Comparison of ENCODE assay signal across 1 cellular context in the genomic region with DNA sequence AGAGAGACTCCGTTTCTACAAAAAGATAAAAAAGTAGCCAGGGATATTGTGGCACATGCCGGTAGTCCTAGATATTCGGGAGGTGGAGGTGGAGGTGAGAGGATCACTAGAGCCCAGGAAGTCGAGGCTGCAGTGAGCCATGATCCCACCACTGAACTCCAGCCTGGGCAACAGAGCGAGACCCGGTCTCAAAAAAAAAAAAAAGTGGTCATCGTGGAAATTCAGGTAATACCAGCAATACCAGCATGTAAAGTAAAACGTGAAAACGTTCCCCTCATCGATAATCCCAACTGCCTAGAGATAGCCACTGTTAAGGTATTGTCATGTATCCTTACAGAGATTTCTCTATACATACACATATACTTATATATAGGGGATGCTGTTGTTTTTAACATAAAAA.
TF ChIP-seq lines count a peak whose summit lies in the region.

No MANE protein-coding gene starts in this region.

TF ChIP-seq in WTC11, 78 proteins besides CTCF, POLR2A, EP300 and RAD21 (continued from another document):
- TF ChIP-seq, protein P1, sequence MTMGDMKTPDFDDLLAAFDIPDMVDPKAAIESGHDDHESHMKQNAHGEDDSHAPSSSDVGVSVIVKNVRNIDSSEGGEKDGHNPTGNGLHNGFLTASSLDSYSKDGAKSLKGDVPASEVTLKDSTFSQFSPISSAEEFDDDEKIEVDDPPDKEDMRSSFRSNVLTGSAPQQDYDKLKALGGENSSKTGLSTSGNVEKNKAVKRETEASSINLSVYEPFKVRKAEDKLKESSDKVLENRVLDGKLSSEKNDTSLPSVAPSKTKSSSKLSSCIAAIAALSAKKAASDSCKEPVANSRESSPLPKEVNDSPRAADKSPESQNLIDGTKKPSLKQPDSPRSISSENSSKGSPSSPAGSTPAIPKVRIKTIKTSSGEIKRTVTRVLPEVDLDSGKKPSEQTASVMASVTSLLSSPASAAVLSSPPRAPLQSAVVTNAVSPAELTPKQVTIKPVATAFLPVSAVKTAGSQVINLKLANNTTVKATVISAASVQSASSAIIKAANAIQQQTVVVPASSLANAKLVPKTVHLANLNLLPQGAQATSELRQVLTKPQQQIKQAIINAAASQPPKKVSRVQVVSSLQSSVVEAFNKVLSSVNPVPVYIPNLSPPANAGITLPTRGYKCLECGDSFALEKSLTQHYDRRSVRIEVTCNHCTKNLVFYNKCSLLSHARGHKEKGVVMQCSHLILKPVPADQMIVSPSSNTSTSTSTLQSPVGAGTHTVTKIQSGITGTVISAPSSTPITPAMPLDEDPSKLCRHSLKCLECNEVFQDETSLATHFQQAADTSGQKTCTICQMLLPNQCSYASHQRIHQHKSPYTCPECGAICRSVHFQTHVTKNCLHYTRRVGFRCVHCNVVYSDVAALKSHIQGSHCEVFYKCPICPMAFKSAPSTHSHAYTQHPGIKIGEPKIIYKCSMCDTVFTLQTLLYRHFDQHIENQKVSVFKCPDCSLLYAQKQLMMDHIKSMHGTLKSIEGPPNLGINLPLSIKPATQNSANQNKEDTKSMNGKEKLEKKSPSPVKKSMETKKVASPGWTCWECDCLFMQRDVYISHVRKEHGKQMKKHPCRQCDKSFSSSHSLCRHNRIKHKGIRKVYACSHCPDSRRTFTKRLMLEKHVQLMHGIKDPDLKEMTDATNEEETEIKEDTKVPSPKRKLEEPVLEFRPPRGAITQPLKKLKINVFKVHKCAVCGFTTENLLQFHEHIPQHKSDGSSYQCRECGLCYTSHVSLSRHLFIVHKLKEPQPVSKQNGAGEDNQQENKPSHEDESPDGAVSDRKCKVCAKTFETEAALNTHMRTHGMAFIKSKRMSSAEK (CRISPR knock-in tag; IDR thresholded peaks at IDR 0.05; ENCODE audit: borderline replicate concordance), result no peak
- TF ChIP-seq PRRX2 (CRISPR knock-in tag; IDR thresholded peaks at IDR 0.05) (no peak), NR2C2 (CRISPR knock-in tag; IDR thresholded peaks at IDR 0.05) (no peak), GRHL2 (CRISPR knock-in tag; IDR thresholded peaks at IDR 0.05; ENCODE audit: insufficient replicate concordance, severe bottlenecking) (no peak), GABPB1 (CRISPR knock-in tag; IDR thresholded peaks at IDR 0.05) (no peak), CBFB (CRISPR knock-in tag; IDR thresholded peaks at IDR 0.05; ENCODE audit: low read depth) (no peak)
- TF ChIP-seq, protein P2, sequence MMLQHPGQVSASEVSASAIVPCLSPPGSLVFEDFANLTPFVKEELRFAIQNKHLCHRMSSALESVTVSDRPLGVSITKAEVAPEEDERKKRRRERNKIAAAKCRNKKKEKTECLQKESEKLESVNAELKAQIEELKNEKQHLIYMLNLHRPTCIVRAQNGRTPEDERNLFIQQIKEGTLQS (CRISPR knock-in tag; conservative IDR thresholded peaks at IDR 0.05), result no peak
- TF ChIP-seq, protein P3, sequence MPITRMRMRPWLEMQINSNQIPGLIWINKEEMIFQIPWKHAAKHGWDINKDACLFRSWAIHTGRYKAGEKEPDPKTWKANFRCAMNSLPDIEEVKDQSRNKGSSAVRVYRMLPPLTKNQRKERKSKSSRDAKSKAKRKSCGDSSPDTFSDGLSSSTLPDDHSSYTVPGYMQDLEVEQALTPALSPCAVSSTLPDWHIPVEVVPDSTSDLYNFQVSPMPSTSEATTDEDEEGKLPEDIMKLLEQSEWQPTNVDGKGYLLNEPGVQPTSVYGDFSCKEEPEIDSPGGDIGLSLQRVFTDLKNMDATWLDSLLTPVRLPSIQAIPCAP (CRISPR knock-in tag; IDR thresholded peaks at IDR 0.05), result no peak
